Comparison of ENCODE assay signal across 12 cellular contexts in genomic region chr9:35651964-35652828, GRCh38. TPM values are rescaled to one million over a fixed set of nuclear protein-coding genes. Genes with fewer than 3 reads are reported as not detected.
DNase-seq lines count a peak whose midpoint lies in the region; ATAC-seq, FAIRE-seq and TF ChIP-seq lines count a peak whose summit lies in the region.
"Had no signal": no experiment of that assay in that cellular context is flagged by ENCODE, and none has a peak within 500 bp of the region (broad histone marks: within the 10 kb centered on the region; RNA-seq: fewer than 3 reads in every experiment).

No MANE protein-coding gene starts in this region.

- H3K4me1 ChIP-seq in OCI-LY3 (ENCODE audit: low read length): peaks cover 56% of the 10 kb centered on the region

- H3K9ac ChIP-seq in OCI-LY3 (ENCODE audit: low read length): no peak overlapping the region

- H3K27me3 ChIP-seq in OCI-LY3 (ENCODE audit: low read depth, low read length): no peaks in the 10 kb centered on the region

- no peaks in the 10 kb centered on the region for H3K9me3 ChIP-seq in OCI-LY3 (ENCODE audit: insufficient read depth, low read length)

- DNase-seq in NCI-H748 (lab: John Stamatoyannopoulos, UW; ENCODE audit: unreplicated experiment) (peak; percentile 8), NCI-H748 treated with DMSO at 0.1 percent for 48 hours (lab: John Stamatoyannopoulos, UW) (no peak), renal cortical epithelial cell (ENCODE audit: low read depth) (peak; percentile 63), GM03348 (ENCODE audit: low spot score) (no peak)
- DNase-seq: activated T-cell treated with anti-CD3 and anti-CD28 coated beads for 4 hours had no signal

- H3K4me2 ChIP-seq in OCI-LY3 (ENCODE audit: low read length): peak overlapping the region; percentile 6; the same call in 1 of the 2 replicates

- no peak overlapping the region for H3K4me3 ChIP-seq in OCI-LY3 (ENCODE audit: low read length)

- no peak overlapping the region for H2AFZ ChIP-seq in OCI-LY3 (ENCODE audit: low read depth, low read length)

- H3K36me3 ChIP-seq in OCI-LY3 (replicated peaks; ENCODE audit: low read depth, low read length): no peaks in the 10 kb centered on the region

- no peak overlapping the region for H3K27ac ChIP-seq in OCI-LY3 (ENCODE audit: low read length)

- ATAC-seq in GM21529 (IDR thresholded peaks at IDR 0.05; ENCODE audit: unreplicated experiment) (no peak), GM21367 (IDR thresholded peaks at IDR 0.05; ENCODE audit: unreplicated experiment) (no peak)

- FAIRE-seq in colon (lab: Jason Lieb, UNC): peak; percentile 78
- FAIRE-seq: frontal cortex, GM12891 had no signal

- TF ChIP-seq CTCF in OCI-LY3 (IDR thresholded peaks at IDR 0.05; ENCODE audit: low read depth, low read length): no peak

- H3K79me2 ChIP-seq in OCI-LY3 (ENCODE audit: low read length): peaks cover 10% of the 10 kb centered on the region

- no peaks in the 10 kb centered on the region for H4K20me1 ChIP-seq in OCI-LY3 (ENCODE audit: insufficient read depth, low read length)

RNA-seq across cellular contexts. Expression of gene SIT1, which starts 1.5 kb away (rescaled TPM):
- not detected in 2 replicates for total RNA-seq in renal cortical epithelial cell
- total RNA-seq: A172, frontal cortex had no signal

RNA-seq across cellular contexts. Expression of gene RMRP, which starts 5.6 kb away (rescaled TPM):
- total RNA-seq in renal cortical epithelial cell: 5,792 and 14,792 TPM in 2 replicates

RNA-seq across cellular contexts. Expression of gene CCDC107, which starts 5.9 kb away (rescaled TPM):
- total RNA-seq in renal cortical epithelial cell: 11.9 and 24.8 TPM in 2 replicates

RNA-seq across cellular contexts. Expression of gene ARHGEF39, which starts 12.8 kb away (rescaled TPM):
- total RNA-seq in renal cortical epithelial cell: 0.25 and 9.9 TPM in 2 replicates

RNA-seq across cellular contexts. Expression of gene CA9, which starts 21.5 kb away (rescaled TPM):
- total RNA-seq in renal cortical epithelial cell: 6.8 and 6.9 TPM in 2 replicates
- total RNA-seq: A172 had no signal

Comparison
In these comparisons a context has a peak if more than half of its experiments do, and no peak if none do; other contexts are left out.
1. DNase-seq: peak in NCI-H748 (single experiment) and renal cortical epithelial cell (single experiment); none in NCI-H748 treated with DMSO at 0.1 percent for 48 hours (single experiment) and GM03348 (single experiment).